In the genomic region with DNA sequence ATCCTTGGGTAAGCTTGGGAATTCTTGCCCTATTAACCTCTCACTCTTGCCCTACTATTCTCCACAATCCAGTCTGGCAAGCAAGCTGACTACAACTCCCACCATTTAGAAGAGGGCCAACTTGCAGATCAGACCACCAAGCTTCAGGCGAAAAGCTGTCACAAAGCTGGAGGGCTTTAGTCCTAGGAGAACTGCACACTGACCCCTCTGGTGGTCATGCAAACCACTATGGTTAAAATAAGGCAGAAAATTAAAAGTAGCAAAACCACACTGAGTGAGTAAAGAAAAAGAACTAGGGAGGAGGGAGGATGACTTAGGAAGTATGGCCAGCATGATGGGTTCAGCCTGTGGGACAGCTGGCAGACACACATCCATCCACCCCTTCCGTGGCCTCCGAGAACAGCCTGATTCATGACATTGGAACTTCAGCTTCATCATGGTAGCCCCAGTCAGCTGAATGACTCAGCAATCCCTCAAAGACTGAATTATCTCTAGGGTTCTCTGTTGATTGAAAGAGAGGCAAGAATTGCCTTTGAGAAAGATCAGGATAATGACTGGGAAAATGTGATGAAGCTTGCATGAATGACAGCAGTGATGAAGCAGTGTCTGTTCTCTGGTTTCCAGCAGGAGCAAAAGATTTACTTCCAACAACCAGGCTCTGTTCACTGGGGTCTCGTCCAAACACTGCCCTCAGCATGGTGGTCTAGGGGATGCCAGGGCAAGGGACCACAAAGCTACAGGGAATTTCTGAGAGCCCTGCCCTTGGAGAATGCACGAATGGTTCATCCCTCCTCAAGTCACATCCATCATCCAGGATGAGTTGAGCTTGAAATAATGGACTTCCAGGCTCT, we compare ENCODE assay signal across 11 cellular contexts. TPM values are rescaled to one million over a fixed set of nuclear protein-coding genes. Genes with fewer than 3 reads are reported as not detected.
A peak's percentile ranks its signal among the peaks of the same experiment; 100 is the strongest.
DNase-seq lines count a peak whose midpoint lies in the region; ATAC-seq, FAIRE-seq and TF ChIP-seq lines count a peak whose summit lies in the region.
"Had no signal": no experiment of that assay in that cellular context is flagged by ENCODE, and none has a peak within 500 bp of the region (broad histone marks: within the 10 kb centered on the region; RNA-seq: fewer than 3 reads in every experiment).

No MANE protein-coding gene starts in this region.

- H3K4me2 ChIP-seq in A549: peak overlapping the region; percentile 72

- peak; percentile 10 to 56; a peak in 2 of 5 replicates for TF ChIP-seq EP300 in A549 (IDR thresholded peaks at IDR 0.05)

- no peak for TF ChIP-seq CTCF in A549 (IDR thresholded peaks at IDR 0.05)
- no peak for TF ChIP-seq CTCF in lung (IDR thresholded peaks at IDR 0.05; ENCODE audit: control extremely low read depth, extremely low read depth)

- H3K9me3 ChIP-seq in A549: no peaks in the 10 kb centered on the region
- no peaks in the 10 kb centered on the region for H3K9me3 ChIP-seq in HUES64 (ENCODE audit: insufficient read depth, low read depth, low read length)
- H3K9me3 ChIP-seq in lung (ENCODE audit: control insufficient read depth in 2 of 2, insufficient read depth in 1 of 2, low read length in 1 of 2): no peaks in the 10 kb centered on the region
- H3K9me3 ChIP-seq: Peyer's patch had no signal

- peak; percentile 98 for FAIRE-seq in A549 (lab: Jason Lieb, UNC)
- FAIRE-seq: G401.6, islet of Langerhans had no signal

- TF ChIP-seq RAD21 in A549 (conservative IDR thresholded peaks at IDR 0.05 in 1 of 2, IDR thresholded peaks at IDR 0.05 in 1 of 2): peak in 1 of 2 experiments; percentile 17; a peak in 1 of 5 replicates

- 33% methylated on average over 5 of the region's 5 CpGs for WGBS in A549 (ENCODE audit: missing lambda C conversion rate)
- 77% methylated on average over 5 of the region's 5 CpGs for WGBS in HUES64
- WGBS in lung, 2 donors: 65 to 67% methylated on average over 5 of the region's 5 CpGs

- POLR2A ChIA-PET in A549 (lab: Yijun Ruan, JAX): interaction anchor here (0.9 to 1.9 kb wide), 5 partner anchors 10 to 152 kb away, joined by 3 to 14 read pairs (median 4); a partner anchor contains a TSS

- TF ChIP-seq POLR2A in A549 (IDR thresholded peaks at IDR 0.05; ENCODE audit: low read length): no peak

- H3K4me1 ChIP-seq in A549 (peaks cover 58% of the 10 kb centered on the region), HUES64 (ENCODE audit: insufficient read depth, low read length) (peaks cover 9% of the 10 kb centered on the region; the same call in 1 of the 2 replicates), lung (ENCODE audit: control insufficient read depth in 2 of 2, insufficient read depth in 2 of 2, low read length in 2 of 2) (peaks cover 10 to 12% of the 10 kb centered on the region in 2 donors)

- H3K27ac ChIP-seq in A549 (peak overlapping the region; percentile 91 to 96), HUES64 (ENCODE audit: low read depth, low read length) (peak overlapping the region; percentile 49; the same call in 1 of the 2 replicates), lung (ENCODE audit: low read depth in 1 of 2, low read length in 1 of 2) (peak overlapping the region; percentile 41 to 54)

- H3K4me3 ChIP-seq in A549: no peak overlapping the region
- no peak overlapping the region for H3K4me3 ChIP-seq in HUES64 (ENCODE audit: low read length)
- no peak overlapping the region for H3K4me3 ChIP-seq in lung
- H3K4me3 ChIP-seq: Peyer's patch had no signal

- H3K27me3 ChIP-seq in HUES64 (ENCODE audit: insufficient read depth, low read length): no peaks in the 10 kb centered on the region
- no peaks in the 10 kb centered on the region for H3K27me3 ChIP-seq in lung (ENCODE audit: control insufficient read depth, insufficient read depth)
- H3K27me3 ChIP-seq: Peyer's patch had no signal

- CTCF ChIA-PET in A549 (lab: Yijun Ruan, JAX): interaction anchor here (0.6 to 2.1 kb wide), 13 partner anchors 10 to 111 kb away, joined by 3 to 12 read pairs (median 3); no protein-coding TSS in a partner anchor

- ATAC-seq in A549 (peak; percentile 96 to 98), lung (ENCODE audit: insufficient read depth, low FRiP score) (peak; percentile 84)

- H3K9ac ChIP-seq in HUES64 (ENCODE audit: low read depth, low read length): peak overlapping the region; percentile 27; the same call in 1 of the 2 replicates

- no peaks in the 10 kb centered on the region for H3K36me3 ChIP-seq in HUES64 (ENCODE audit: insufficient read depth, low read length)
- H3K36me3 ChIP-seq in lung (ENCODE audit: control insufficient read depth in 2 of 2, insufficient read depth in 2 of 2, low read length in 2 of 2): no peaks in the 10 kb centered on the region
- H3K36me3 ChIP-seq: Peyer's patch had no signal

- DNase-seq in A549 (ENCODE audit: low read depth in 1 of 2, low spot score in 1 of 2) (peak; percentile 94), brain pericyte (ENCODE audit: low read depth, low spot score) (peak; percentile 81), lung (ENCODE audit: low spot score) (no peak), DMS79 treated with DMSO at 0.1 percent for 48 hours (lab: John Stamatoyannopoulos, UW) (no peak), NCI-H1436 treated with DMSO at 0.1 percent for 48 hours (lab: John Stamatoyannopoulos, UW) (no peak), NK-92 (lab: John Stamatoyannopoulos, UW; ENCODE audit: unreplicated experiment) (no peak), middle frontal gyrus (ENCODE audit: extremely low spot score, low spot score) (no peak)

TF ChIP-seq in A549, 52 proteins besides CTCF, POLR2A, EP300 and RAD21 (continues in another document):
- no peak for TF ChIP-seq SMC3 (IDR thresholded peaks at IDR 0.05)
- no peak for TF ChIP-seq EHMT2 (IDR thresholded peaks at IDR 0.05; ENCODE audit: low read depth)
- TF ChIP-seq MAFK (IDR thresholded peaks at IDR 0.05; ENCODE audit: partially characterized antibody): peak; percentile 100
- TF ChIP-seq GATA3 (IDR thresholded peaks at IDR 0.05; ENCODE audit: borderline replicate concordance): peak; percentile 70; the same call in 1 of the 2 replicates
- no peak for TF ChIP-seq TFCP2L1 (CRISPR knock-in tag; IDR thresholded peaks at IDR 0.05)
- peak; percentile 80 for TF ChIP-seq JUNB (IDR thresholded peaks at IDR 0.05)
- TF ChIP-seq ZNF302 (CRISPR knock-in tag; IDR thresholded peaks at IDR 0.05): no peak
- TF ChIP-seq, protein P1, sequence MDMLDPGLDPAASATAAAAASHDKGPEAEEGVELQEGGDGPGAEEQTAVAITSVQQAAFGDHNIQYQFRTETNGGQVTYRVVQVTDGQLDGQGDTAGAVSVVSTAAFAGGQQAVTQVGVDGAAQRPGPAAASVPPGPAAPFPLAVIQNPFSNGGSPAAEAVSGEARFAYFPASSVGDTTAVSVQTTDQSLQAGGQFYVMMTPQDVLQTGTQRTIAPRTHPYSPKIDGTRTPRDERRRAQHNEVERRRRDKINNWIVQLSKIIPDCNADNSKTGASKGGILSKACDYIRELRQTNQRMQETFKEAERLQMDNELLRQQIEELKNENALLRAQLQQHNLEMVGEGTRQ (IDR thresholded peaks at IDR 0.05): no peak
- TF ChIP-seq, protein P2, sequence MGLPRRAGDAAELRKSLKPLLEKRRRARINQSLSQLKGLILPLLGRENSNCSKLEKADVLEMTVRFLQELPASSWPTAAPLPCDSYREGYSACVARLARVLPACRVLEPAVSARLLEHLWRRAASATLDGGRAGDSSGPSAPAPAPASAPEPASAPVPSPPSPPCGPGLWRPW (IDR thresholded peaks at IDR 0.05): no peak
- TF ChIP-seq ZSCAN20 (CRISPR knock-in tag; IDR thresholded peaks at IDR 0.05): 0 out of 2 replicates have a peak, but pooled peaks have one; percentile 17
- TF ChIP-seq, protein P3, sequence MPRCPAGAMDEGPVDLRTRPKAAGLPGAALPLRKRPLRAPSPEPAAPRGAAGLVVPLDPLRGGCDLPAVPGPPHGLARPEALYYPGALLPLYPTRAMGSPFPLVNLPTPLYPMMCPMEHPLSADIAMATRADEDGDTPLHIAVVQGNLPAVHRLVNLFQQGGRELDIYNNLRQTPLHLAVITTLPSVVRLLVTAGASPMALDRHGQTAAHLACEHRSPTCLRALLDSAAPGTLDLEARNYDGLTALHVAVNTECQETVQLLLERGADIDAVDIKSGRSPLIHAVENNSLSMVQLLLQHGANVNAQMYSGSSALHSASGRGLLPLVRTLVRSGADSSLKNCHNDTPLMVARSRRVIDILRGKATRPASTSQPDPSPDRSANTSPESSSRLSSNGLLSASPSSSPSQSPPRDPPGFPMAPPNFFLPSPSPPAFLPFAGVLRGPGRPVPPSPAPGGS (IDR thresholded peaks at IDR 0.05): no peak
- TF ChIP-seq, protein P4, sequence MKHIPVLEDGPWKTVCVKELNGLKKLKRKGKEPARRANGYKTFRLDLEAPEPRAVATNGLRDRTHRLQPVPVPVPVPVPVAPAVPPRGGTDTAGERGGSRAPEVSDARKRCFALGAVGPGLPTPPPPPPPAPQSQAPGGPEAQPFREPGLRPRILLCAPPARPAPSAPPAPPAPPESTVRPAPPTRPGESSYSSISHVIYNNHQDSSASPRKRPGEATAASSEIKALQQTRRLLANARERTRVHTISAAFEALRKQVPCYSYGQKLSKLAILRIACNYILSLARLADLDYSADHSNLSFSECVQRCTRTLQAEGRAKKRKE (CRISPR knock-in tag; IDR thresholded peaks at IDR 0.05; ENCODE audit: low read depth): 0 out of 2 replicates have a peak, but pooled peaks have one; percentile 26
- no peak for TF ChIP-seq CBX2 (IDR thresholded peaks at IDR 0.05; ENCODE audit: borderline replicate concordance, low read depth)
- TF ChIP-seq ZFP36 (IDR thresholded peaks at IDR 0.05; ENCODE audit: borderline replicate concordance, partially characterized antibody): no peak
- no peak for TF ChIP-seq KDM5A (IDR thresholded peaks at IDR 0.05)
- no peak for TF ChIP-seq KDM1A (IDR thresholded peaks at IDR 0.05; ENCODE audit: low read depth)
- no peak for TF ChIP-seq MYC (IDR thresholded peaks at IDR 0.05; ENCODE audit: borderline replicate concordance, low read length)

RNA-seq across cellular contexts. Expression of a gene that starts 24.4 kb away (rescaled TPM):
- 2.6 and 4.3 TPM in 2 replicates for polyA plus RNA-seq in A549 (2011; rRNA removed)
- polyA plus RNA-seq in A549 (2012; cell fraction: cytosol; rRNA removed): 6.8 and 10.0 TPM in 2 replicates
- 28.6 and 38.4 TPM in 2 replicates for polyA plus RNA-seq in A549 (2012; cell fraction: nucleus; rRNA removed)
- 10.8 to 14.6 TPM (median 13.6 TPM) in 3 replicates for polyA plus RNA-seq in A549 (2017; fragmentation: RNase III; extraction: RNeasy Plus Mini Kit Qiagen cat#74134 plus additional on column Dnase treatment)
- polyA minus RNA-seq in A549 (2011; rRNA and poly(A)+ RNA removed): 12.0 and 13.5 TPM in 2 replicates
- polyA plus RNA-seq in HUES64 (2013, experiment 1 of 2): 3.1 TPM
- polyA plus RNA-seq in HUES64 (2013, experiment 2 of 2): 2.4 TPM
- 10 to 100 TPM; 19.6 to 37.8 TPM for total RNA-seq in lung
- 10 to 100 TPM in 1 of 2 donors, 1 to 10 TPM in 1; 8.9 to 12.9 TPM for polyA plus RNA-seq in lung

Comparison
In these comparisons a context has a peak if more than half of its experiments do, and no peak if none do; other contexts are left out.
1. DNase-seq: peak in A549 (2 of 2) and brain pericyte (single experiment); none in lung (single experiment), DMS79 treated with DMSO at 0.1 percent for 48 hours (single experiment), NCI-H1436 treated with DMSO at 0.1 percent for 48 hours (single experiment), NK-92 (single experiment) and middle frontal gyrus (single experiment).
2. Peak in every context shown above with its lines, with median percentiles within 50 percentile points of each other: H3K27ac ChIP-seq.